1 cellular context compared by ENCODE assay signal in the genomic region with DNA sequence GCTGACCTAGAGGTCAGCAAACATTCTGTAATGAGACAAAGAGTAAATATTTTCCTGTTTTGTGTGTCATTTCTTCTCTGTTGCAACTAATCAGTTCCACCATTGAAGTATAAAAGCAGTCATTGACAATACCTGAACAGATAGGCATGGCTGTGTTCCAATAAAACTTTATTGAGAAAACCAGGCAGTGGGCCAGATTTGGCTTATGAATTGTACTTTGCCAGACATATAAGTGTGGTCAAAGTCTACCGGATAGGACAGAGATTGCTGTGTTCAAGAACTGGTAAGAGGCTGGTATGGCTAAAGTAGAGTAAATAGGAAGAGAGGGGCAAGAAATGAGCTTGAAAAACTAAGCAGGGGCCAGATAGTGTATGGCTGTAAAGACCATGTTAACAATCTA.
TF ChIP-seq lines count a peak whose summit lies in the region.

No MANE protein-coding gene starts in this region.

TF ChIP-seq in HepG2, 621 proteins besides CTCF, POLR2A, EP300 and RAD21:
- TF ChIP-seq, protein P1, sequence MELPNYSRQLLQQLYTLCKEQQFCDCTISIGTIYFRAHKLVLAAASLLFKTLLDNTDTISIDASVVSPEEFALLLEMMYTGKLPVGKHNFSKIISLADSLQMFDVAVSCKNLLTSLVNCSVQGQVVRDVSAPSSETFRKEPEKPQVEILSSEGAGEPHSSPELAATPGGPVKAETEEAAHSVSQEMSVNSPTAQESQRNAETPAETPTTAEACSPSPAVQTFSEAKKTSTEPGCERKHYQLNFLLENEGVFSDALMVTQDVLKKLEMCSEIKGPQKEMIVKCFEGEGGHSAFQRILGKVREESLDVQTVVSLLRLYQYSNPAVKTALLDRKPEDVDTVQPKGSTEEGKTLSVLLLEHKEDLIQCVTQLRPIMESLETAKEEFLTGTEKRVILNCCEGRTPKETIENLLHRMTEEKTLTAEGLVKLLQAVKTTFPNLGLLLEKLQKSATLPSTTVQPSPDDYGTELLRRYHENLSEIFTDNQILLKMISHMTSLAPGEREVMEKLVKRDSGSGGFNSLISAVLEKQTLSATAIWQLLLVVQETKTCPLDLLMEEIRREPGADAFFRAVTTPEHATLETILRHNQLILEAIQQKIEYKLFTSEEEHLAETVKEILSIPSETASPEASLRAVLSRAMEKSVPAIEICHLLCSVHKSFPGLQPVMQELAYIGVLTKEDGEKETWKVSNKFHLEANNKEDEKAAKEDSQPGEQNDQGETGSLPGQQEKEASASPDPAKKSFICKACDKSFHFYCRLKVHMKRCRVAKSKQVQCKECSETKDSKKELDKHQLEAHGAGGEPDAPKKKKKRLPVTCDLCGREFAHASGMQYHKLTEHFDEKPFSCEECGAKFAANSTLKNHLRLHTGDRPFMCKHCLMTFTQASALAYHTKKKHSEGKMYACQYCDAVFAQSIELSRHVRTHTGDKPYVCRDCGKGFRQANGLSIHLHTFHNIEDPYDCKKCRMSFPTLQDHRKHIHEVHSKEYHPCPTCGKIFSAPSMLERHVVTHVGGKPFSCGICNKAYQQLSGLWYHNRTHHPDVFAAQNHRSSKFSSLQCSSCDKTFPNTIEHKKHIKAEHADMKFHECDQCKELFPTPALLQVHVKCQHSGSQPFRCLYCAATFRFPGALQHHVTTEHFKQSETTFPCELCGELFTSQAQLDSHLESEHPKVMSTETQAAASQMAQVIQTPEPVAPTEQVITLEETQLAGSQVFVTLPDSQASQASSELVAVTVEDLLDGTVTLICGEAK (IDR thresholded peaks at IDR 0.05) = peak; percentile 56
- TF ChIP-seq, protein P1 (CRISPR knock-in tag; IDR thresholded peaks at IDR 0.05) = peak; percentile 73; the same call in 1 of the 2 replicates
- TF ChIP-seq ZNF225 (CRISPR knock-in tag; IDR thresholded peaks at IDR 0.05) = no peak
- no peak for TF ChIP-seq CBX2 (IDR thresholded peaks at IDR 0.05; ENCODE audit: low read depth, low read length)
- no peak for TF ChIP-seq CBX2 (CRISPR knock-in tag; IDR thresholded peaks at IDR 0.05; ENCODE audit: low read depth)
- TF ChIP-seq, protein P2, sequence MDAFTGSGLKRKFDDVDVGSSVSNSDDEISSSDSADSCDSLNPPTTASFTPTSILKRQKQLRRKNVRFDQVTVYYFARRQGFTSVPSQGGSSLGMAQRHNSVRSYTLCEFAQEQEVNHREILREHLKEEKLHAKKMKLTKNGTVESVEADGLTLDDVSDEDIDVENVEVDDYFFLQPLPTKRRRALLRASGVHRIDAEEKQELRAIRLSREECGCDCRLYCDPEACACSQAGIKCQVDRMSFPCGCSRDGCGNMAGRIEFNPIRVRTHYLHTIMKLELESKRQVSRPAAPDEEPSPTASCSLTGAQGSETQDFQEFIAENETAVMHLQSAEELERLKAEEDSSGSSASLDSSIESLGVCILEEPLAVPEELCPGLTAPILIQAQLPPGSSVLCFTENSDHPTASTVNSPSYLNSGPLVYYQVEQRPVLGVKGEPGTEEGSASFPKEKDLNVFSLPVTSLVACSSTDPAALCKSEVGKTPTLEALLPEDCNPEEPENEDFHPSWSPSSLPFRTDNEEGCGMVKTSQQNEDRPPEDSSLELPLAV (CRISPR knock-in tag; conservative IDR thresholded peaks at IDR 0.05; ENCODE audit: low read depth) = no peak
